In genomic region chr1:50959913-50960844, GRCh38 we compare ENCODE assay signal across 1 cellular context.
TF ChIP-seq lines count a peak whose summit lies in the region.

TSS of gene FAF1 (minus strand) at chr1:50960267. CDS start at chr1:50959811, 456 bp downstream.

TF ChIP-seq in HepG2, 621 proteins besides CTCF, POLR2A, EP300 and RAD21 (continued from another document and continues in another):
- TF ChIP-seq MIER3 (CRISPR knock-in tag; IDR thresholded peaks at IDR 0.05; ENCODE audit: borderline replicate concordance): peak; percentile 79; the same call in 1 of the 2 replicates
- peak; percentile 98 for TF ChIP-seq USF2 (IDR thresholded peaks at IDR 0.05; ENCODE audit: low read depth, low read length)
- TF ChIP-seq USF2 (CRISPR knock-in tag; IDR thresholded peaks at IDR 0.05; ENCODE audit: borderline replicate concordance): peak; percentile 98; the same call in 1 of the 2 replicates
- TF ChIP-seq TMF1 (CRISPR knock-in tag; IDR thresholded peaks at IDR 0.05; ENCODE audit: low read depth): 0 out of 2 replicates have a peak, but pooled peaks have one; percentile 33
- TF ChIP-seq DMTF1 (CRISPR knock-in tag; IDR thresholded peaks at IDR 0.05): no peak
- peak; percentile 83 for TF ChIP-seq PRDM15 (CRISPR knock-in tag; IDR thresholded peaks at IDR 0.05)
- no peak for TF ChIP-seq JUNB (CRISPR knock-in tag; IDR thresholded peaks at IDR 0.05; ENCODE audit: borderline replicate concordance)
- TF ChIP-seq HNF1B (CRISPR knock-in tag; IDR thresholded peaks at IDR 0.05): peak; percentile 90
- TF ChIP-seq PPARG (CRISPR knock-in tag; conservative IDR thresholded peaks at IDR 0.05): peak; percentile 52; the same call in 1 of the 2 replicates
- no peak for TF ChIP-seq SP140L (CRISPR knock-in tag; IDR thresholded peaks at IDR 0.05; ENCODE audit: borderline replicate concordance)
- peak; percentile 77 for TF ChIP-seq YEATS4 (CRISPR knock-in tag; IDR thresholded peaks at IDR 0.05; ENCODE audit: borderline replicate concordance)
- no peak for TF ChIP-seq ISX (CRISPR knock-in tag; conservative IDR thresholded peaks at IDR 0.05)
- TF ChIP-seq JUND (CRISPR knock-in tag; IDR thresholded peaks at IDR 0.05): no peak
- 0 out of 2 replicates have a peak, but pooled peaks have one; percentile 32 for TF ChIP-seq ETV6 (CRISPR knock-in tag; conservative IDR thresholded peaks at IDR 0.05)
- TF ChIP-seq ZNF616 (CRISPR knock-in tag; IDR thresholded peaks at IDR 0.05; ENCODE audit: low read depth): no peak
- TF ChIP-seq MAX (IDR thresholded peaks at IDR 0.05): peak; percentile 96
- peak; percentile 92 for TF ChIP-seq GMEB1 (CRISPR knock-in tag; IDR thresholded peaks at IDR 0.05; ENCODE audit: borderline replicate concordance)
- no peak for TF ChIP-seq NFIB (CRISPR knock-in tag; IDR thresholded peaks at IDR 0.05; ENCODE audit: borderline replicate concordance)
- peak; percentile 37; the same call in 1 of the 2 replicates for TF ChIP-seq RXRA (CRISPR knock-in tag; IDR thresholded peaks at IDR 0.05)
- TF ChIP-seq ZNF24 (IDR thresholded peaks at IDR 0.05): no peak
- no peak for TF ChIP-seq ZNF124 (CRISPR knock-in tag; IDR thresholded peaks at IDR 0.05)
- TF ChIP-seq HOXA9 (CRISPR knock-in tag; IDR thresholded peaks at IDR 0.05; ENCODE audit: borderline replicate concordance): 0 out of 2 replicates have a peak, but pooled peaks have one; percentile 60
- TF ChIP-seq ZNF570 (CRISPR knock-in tag; IDR thresholded peaks at IDR 0.05; ENCODE audit: borderline replicate concordance): no peak
- TF ChIP-seq FOXP1 (IDR thresholded peaks at IDR 0.05): no peak
- TF ChIP-seq FOXP1 (CRISPR knock-in tag; IDR thresholded peaks at IDR 0.05): 0 out of 2 replicates have a peak, but pooled peaks have one; percentile 26
- TF ChIP-seq RFX1 (IDR thresholded peaks at IDR 0.05): no peak
- TF ChIP-seq SMARCC2 (IDR thresholded peaks at IDR 0.05): no peak
- no peak; the same call in 1 of the 2 replicates for TF ChIP-seq FUBP1 (CRISPR knock-in tag; IDR thresholded peaks at IDR 0.05; ENCODE audit: borderline replicate concordance)
- TF ChIP-seq ZNF142 (CRISPR knock-in tag; IDR thresholded peaks at IDR 0.05): peak; percentile 93
- TF ChIP-seq ZNF382 (CRISPR knock-in tag; IDR thresholded peaks at IDR 0.05; ENCODE audit: borderline replicate concordance): no peak
- TF ChIP-seq PCBP2 (optimal IDR thresholded peaks at IDR 0.05; ENCODE audit: low read depth, low read length, poor library complexity, severe bottlenecking): no peak
